1 cellular context compared by ENCODE assay signal in the genomic region with DNA sequence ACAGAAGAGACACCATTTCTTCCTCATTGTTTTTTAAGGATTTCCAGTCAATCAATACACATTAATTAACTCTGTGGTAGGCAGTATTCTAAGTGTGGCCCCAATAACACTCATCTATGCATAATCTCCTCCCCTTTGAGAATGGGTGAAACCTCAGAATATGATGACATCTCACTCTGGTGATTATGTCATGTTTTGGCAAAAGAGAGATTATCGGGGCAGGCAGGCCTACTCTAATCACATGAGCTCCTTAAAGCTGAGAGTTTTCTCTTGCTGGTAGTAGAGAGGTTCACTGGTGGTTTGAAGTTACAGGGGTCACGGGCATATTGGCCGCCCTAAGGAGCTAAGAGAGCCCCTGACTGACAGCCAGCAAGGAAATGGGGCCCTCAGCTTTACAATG.
TF ChIP-seq lines count a peak whose summit lies in the region.

No MANE protein-coding gene starts in this region.

TF ChIP-seq in HepG2, 621 proteins besides CTCF, POLR2A, EP300 and RAD21:
- TF ChIP-seq SMARCC2 (IDR thresholded peaks at IDR 0.05) (no peak), ATF7 (IDR thresholded peaks at IDR 0.05) (0 out of 2 replicates have a peak, but pooled peaks have one; percentile 2), ATF7 (CRISPR knock-in tag; IDR thresholded peaks at IDR 0.05) (no peak)
- TF ChIP-seq, protein P1, sequence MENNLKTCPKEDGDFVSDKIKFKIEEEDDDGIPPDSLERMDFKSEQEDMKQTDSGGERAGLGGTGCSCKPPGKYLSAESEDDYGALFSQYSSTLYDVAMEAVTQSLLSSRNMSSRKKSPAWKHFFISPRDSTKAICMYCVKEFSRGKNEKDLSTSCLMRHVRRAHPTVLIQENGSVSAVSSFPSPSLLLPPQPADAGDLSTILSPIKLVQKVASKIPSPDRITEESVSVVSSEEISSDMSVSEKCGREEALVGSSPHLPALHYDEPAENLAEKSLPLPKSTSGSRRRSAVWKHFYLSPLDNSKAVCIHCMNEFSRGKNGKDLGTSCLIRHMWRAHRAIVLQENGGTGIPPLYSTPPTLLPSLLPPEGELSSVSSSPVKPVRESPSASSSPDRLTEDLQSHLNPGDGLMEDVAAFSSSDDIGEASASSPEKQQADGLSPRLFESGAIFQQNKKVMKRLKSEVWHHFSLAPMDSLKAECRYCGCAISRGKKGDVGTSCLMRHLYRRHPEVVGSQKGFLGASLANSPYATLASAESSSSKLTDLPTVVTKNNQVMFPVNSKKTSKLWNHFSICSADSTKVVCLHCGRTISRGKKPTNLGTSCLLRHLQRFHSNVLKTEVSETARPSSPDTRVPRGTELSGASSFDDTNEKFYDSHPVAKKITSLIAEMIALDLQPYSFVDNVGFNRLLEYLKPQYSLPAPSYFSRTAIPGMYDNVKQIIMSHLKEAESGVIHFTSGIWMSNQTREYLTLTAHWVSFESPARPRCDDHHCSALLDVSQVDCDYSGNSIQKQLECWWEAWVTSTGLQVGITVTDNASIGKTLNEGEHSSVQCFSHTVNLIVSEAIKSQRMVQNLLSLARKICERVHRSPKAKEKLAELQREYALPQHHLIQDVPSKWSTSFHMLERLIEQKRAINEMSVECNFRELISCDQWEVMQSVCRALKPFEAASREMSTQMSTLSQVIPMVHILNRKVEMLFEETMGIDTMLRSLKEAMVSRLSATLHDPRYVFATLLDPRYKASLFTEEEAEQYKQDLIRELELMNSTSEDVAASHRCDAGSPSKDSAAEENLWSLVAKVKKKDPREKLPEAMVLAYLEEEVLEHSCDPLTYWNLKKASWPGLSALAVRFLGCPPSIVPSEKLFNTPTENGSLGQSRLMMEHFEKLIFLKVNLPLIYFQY (CRISPR knock-in tag; IDR thresholded peaks at IDR 0.05; ENCODE audit: borderline replicate concordance), result no peak
